ENCODE assay signal across 8 cellular contexts in the genomic region with DNA sequence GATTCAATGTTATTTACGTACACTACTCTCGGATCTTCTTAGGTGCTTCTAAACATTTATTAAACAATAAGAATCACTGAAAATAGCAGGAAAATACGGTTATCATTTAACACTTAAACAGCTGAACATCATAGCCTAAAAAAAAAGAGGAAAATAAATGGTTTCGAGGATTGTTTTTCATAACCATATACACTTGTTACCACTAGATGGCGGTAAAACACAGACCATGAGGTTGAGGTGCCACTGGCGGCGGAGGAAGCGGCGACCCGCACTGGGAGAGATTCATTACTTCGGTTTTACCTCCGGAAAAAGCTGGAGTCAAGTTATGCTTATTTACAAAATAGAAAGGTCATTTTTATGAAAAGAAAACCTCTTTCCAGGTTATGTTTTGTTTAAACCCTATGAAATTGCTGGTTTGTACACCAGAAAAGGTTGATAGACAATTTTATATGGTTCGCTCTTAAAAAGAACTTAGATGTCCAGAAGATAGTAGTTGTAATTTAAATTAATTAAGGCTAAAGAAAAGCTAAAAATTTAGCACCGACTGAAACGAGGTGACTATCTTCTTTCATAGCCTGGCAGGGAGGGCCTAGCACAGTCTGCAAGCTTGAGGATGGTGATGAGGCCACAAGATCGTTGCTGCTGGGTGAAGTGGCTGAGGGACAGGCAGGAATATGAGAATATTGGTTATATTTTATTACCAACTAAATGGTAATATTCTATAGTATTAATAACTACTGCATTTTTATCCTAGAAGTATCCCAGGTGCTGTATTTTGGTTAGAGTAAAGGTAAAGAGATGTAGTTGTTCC.
DNase-seq lines count a peak whose midpoint lies in the region; ATAC-seq and TF ChIP-seq lines count a peak whose summit lies in the region.

No MANE protein-coding gene starts in this region.

- no peaks in the 10 kb centered on the region for H3K9me3 ChIP-seq in parathyroid adenoma (ENCODE audit: control insufficient read depth, low read length)

- no peak overlapping the region for H3K27ac ChIP-seq in parathyroid adenoma

- H3K36me3 Mint-ChIP-seq in Calu3 (ENCODE audit: insufficient read depth, unreplicated experiment), result no peaks in the 10 kb centered on the region
- H3K36me3 Mint-ChIP-seq in activated naive CD4-positive, alpha-beta T cell treated with anti-CD3 and anti-CD28 coated beads, Interleukin-2, amount 50 U/mL, for 72 hours, result no peaks in the 10 kb centered on the region
- H3K36me3 Mint-ChIP-seq in type B pancreatic cell, result peaks cover 3% of the 10 kb centered on the region

- H3K27me3 ChIP-seq in parathyroid adenoma (ENCODE audit: control insufficient read depth, insufficient read depth, low read length), result no peaks in the 10 kb centered on the region

- H3K4me1 Mint-ChIP-seq in Calu3 (ENCODE audit: low read depth, unreplicated experiment) (peaks cover under 1% of the 10 kb centered on the region), type B pancreatic cell (ENCODE audit: unreplicated experiment) (peaks cover 20% of the 10 kb centered on the region)

- H3K4me2 ChIP-seq in parathyroid adenoma (ENCODE audit: low read length), result peak overlapping the region; percentile 54

- CTCF ChIA-PET in Calu3 (lab: Charles Lee), result interaction anchor here (0.6 to 2.2 kb wide), 5 partner anchors 139 to 612 kb away, joined by 3 to 16 read pairs (median 4); no protein-coding TSS in a partner anchor

- no peaks in the 10 kb centered on the region for H3K27me3 Mint-ChIP-seq in Calu3 (ENCODE audit: unreplicated experiment)
- H3K27me3 Mint-ChIP-seq in type B pancreatic cell, result no peaks in the 10 kb centered on the region

- peak; percentile 63 for TF ChIP-seq CTCF in Calu3 (IDR thresholded peaks at IDR 0.05; ENCODE audit: unreplicated experiment)
- peak; percentile 85 for TF ChIP-seq CTCF in parathyroid adenoma (IDR thresholded peaks at IDR 0.05)
- peak; percentile 95 for TF ChIP-seq CTCF in type B pancreatic cell (conservative IDR thresholded peaks at IDR 0.05)

- DNase-seq in Calu3, result peak; percentile 63
- DNase-seq in M059J (ENCODE audit: low read depth), result peak; percentile 74
- DNase-seq in SKM-1 (lab: John Stamatoyannopoulos, UW; ENCODE audit: unreplicated experiment), result peak; percentile 69
- DNase-seq in activated naive CD4-positive, alpha-beta T cell treated with anti-CD3 and anti-CD28 coated beads, Interleukin-2, amount 50 U/mL, for 72 hours (ENCODE audit: low spot score in 2 of 2), result peak in 1 of 2 donors; percentile 53
- DNase-seq in head of caudate nucleus, result peak; percentile 44 to 88 (median 73)
- DNase-seq in type B pancreatic cell (ENCODE audit: extremely low spot score, unreplicated experiment), result no peak

- H3K79me2 ChIP-seq in parathyroid adenoma, result no peaks in the 10 kb centered on the region

- H3K27ac Mint-ChIP-seq in Calu3 (ENCODE audit: unreplicated experiment), result no peak overlapping the region
- H3K27ac Mint-ChIP-seq in activated naive CD4-positive, alpha-beta T cell treated with anti-CD3 and anti-CD28 coated beads, Interleukin-2, amount 50 U/mL, for 72 hours, result no peak overlapping the region
- peak overlapping the region; percentile 22 for H3K27ac Mint-ChIP-seq in type B pancreatic cell

- H3K36me3 ChIP-seq in parathyroid adenoma (ENCODE audit: control insufficient read depth, insufficient read depth, low read length), result no peaks in the 10 kb centered on the region

- H3K4me3 Mint-ChIP-seq in Calu3 (ENCODE audit: low read depth, unreplicated experiment), result peak overlapping the region; percentile 47
- H3K4me3 Mint-ChIP-seq in type B pancreatic cell, result peak overlapping the region; percentile 70

- BruUV-seq in Calu3 (replicated peaks; lab: Mats Ljungman, UMichigan), result no TSS peak

- peak overlapping the region; percentile 31 for H2AFZ ChIP-seq in parathyroid adenoma

- no peaks in the 10 kb centered on the region for H3K4me1 ChIP-seq in parathyroid adenoma

- peak; percentile 67 for ATAC-seq in GM21576 (IDR thresholded peaks at IDR 0.05; ENCODE audit: unreplicated experiment)
- peak; percentile 68 to 70 for ATAC-seq in activated naive CD4-positive, alpha-beta T cell treated with anti-CD3 and anti-CD28 coated beads, Interleukin-2, amount 50 U/mL, for 72 hours

- H3K9me3 Mint-ChIP-seq in Calu3 (ENCODE audit: low read depth, unreplicated experiment) (no peaks in the 10 kb centered on the region), type B pancreatic cell (no peaks in the 10 kb centered on the region)
- no peaks in the 10 kb centered on the region for H3K9me3 Mint-ChIP-seq in activated naive CD4-positive, alpha-beta T cell treated with anti-CD3 and anti-CD28 coated beads, Interleukin-2, amount 50 U/mL, for 72 hours

- H3K9ac ChIP-seq in parathyroid adenoma, result no peak overlapping the region

- peak overlapping the region; percentile 6 for H3K4me3 ChIP-seq in parathyroid adenoma (ENCODE audit: low read depth, low read length)

- intact Hi-C loops in Calu3 (cut with micrococcal nuclease; ENCODE audit: unreplicated experiment), result loop anchor here (1.0 to 10.0 kb wide), 3 partner anchors 179 to 306 kb away; no protein-coding TSS in a partner anchor
- intact Hi-C loops in head of caudate nucleus (cut with DNase I), result loop anchor here (5.0 kb wide), 1 partner anchor 179 kb away; no protein-coding TSS in a partner anchor
